In the genomic region with DNA sequence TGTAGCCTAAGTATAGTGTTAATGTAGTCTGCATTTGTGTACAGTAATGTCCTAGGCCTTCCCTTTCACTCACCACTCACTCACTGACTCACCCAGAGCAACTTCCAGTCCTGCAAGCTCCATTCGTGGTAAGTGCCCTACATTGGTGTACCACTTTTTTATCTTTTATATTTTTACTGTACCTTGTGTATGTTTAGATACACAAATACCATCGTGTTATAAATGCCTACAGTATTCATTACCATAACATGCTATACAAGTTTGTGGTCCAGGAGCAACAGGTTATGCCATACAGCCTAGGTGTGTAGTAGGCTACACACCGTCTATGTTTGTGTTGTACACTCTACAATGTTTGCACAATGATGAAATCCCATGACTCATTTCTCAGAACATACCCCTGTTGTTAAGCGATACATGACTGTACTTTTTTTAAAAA, we compare ENCODE assay signal across 12 cellular contexts.
A peak's percentile ranks its signal among the peaks of the same experiment; 100 is the strongest.
DNase-seq lines count a peak whose midpoint lies in the region; ATAC-seq and TF ChIP-seq lines count a peak whose summit lies in the region.
"Had no signal": no experiment of that assay in that cellular context is flagged by ENCODE, and none has a peak within 500 bp of the region (broad histone marks: within the 10 kb centered on the region; RNA-seq: fewer than 3 reads in every experiment).

No MANE protein-coding gene starts in this region.

- H3K36me3 Mint-ChIP-seq in activated naive CD4-positive, alpha-beta T cell treated with anti-CD3 and anti-CD28 coated beads, Interleukin-2, amount 50 U/mL, for 24 hours, result peaks cover 3% of the 10 kb centered on the region

- H3K4me3 ChIP-seq in fibroblast of mammary gland (ENCODE audit: control insufficient read depth, low read depth, low read length), result no peak overlapping the region

- no peaks in the 10 kb centered on the region for H3K9me3 Mint-ChIP-seq in activated naive CD4-positive, alpha-beta T cell treated with anti-CD3 and anti-CD28 coated beads, Interleukin-2, amount 50 U/mL, for 24 hours
- H3K9me3 Mint-ChIP-seq in stimulated activated naive CD8-positive, alpha-beta T cell treated with anti-CD3 and anti-CD28 coated beads, Interleukin-15, amount 100 ng/mL, for 72 hours, result no peaks in the 10 kb centered on the region

- POLR2A ChIA-PET in RWPE1 (lab: Yijun Ruan, JAX; ENCODE audit: low non-redundant PET), result no interaction called here

- ATAC-seq in stimulated activated naive CD8-positive, alpha-beta T cell treated with anti-CD3 and anti-CD28 coated beads, Interleukin-15, amount 100 ng/mL, for 72 hours, result peak; percentile 90

- H3K27me3 Mint-ChIP-seq in activated naive CD4-positive, alpha-beta T cell treated with anti-CD3 and anti-CD28 coated beads, Interleukin-2, amount 50 U/mL, for 24 hours, result no peaks in the 10 kb centered on the region
- H3K27me3 Mint-ChIP-seq in stimulated activated naive CD8-positive, alpha-beta T cell treated with anti-CD3 and anti-CD28 coated beads, Interleukin-15, amount 100 ng/mL, for 72 hours, result no peaks in the 10 kb centered on the region
- H3K27me3 Mint-ChIP-seq: IgD-negative memory B cell had no signal

- no peak overlapping the region for H3K27ac ChIP-seq in RWPE1

- H3K27ac Mint-ChIP-seq in activated naive CD4-positive, alpha-beta T cell treated with anti-CD3 and anti-CD28 coated beads, Interleukin-2, amount 50 U/mL, for 24 hours, result peak overlapping the region; percentile 17
- no peak overlapping the region for H3K27ac Mint-ChIP-seq in stimulated activated naive CD8-positive, alpha-beta T cell treated with anti-CD3 and anti-CD28 coated beads, Interleukin-15, amount 100 ng/mL, for 72 hours
- H3K27ac Mint-ChIP-seq: IgD-negative memory B cell had no signal

- CTCF ChIA-PET in RWPE1 (lab: Yijun Ruan, JAX), result interaction anchor here (0.6 kb wide), 1 partner anchor 1777 kb away, joined by 3 read pairs; no protein-coding TSS in a partner anchor

- no peak for DNase-seq in activated naive CD4-positive, alpha-beta T cell treated with anti-CD3 and anti-CD28 coated beads, Interleukin-2, amount 50 U/mL, for 16 hours
- peak; percentile 38 for DNase-seq in RWPE1 (ENCODE audit: low spot score)
- peak; percentile 87 for DNase-seq in fibroblast of mammary gland (ENCODE audit: low read depth)
- peak in 1 of 2 donors; percentile 36 for DNase-seq in stimulated activated naive CD8-positive, alpha-beta T cell treated with anti-CD3 and anti-CD28 coated beads, Interleukin-15, amount 100 ng/mL, for 72 hours
- DNase-seq in NCI-H748 (lab: John Stamatoyannopoulos, UW; ENCODE audit: unreplicated experiment), result no peak
- DNase-seq in NOMO-1 treated with dmso at 0.1 percent for 144 hours (lab: John Stamatoyannopoulos, UW; ENCODE audit: unreplicated experiment), result no peak
- DNase-seq in T1000 (lab: John Stamatoyannopoulos, UW), result no peak
- DNase-seq: activated naive CD4-positive, alpha-beta T cell; BE2C; NCI-H526 treated with DMSO at 0.1 percent for 48 hours had no signal

- peaks cover 69% of the 10 kb centered on the region for H3K4me1 Mint-ChIP-seq in activated naive CD4-positive, alpha-beta T cell treated with anti-CD3 and anti-CD28 coated beads, Interleukin-2, amount 50 U/mL, for 24 hours
- H3K4me1 Mint-ChIP-seq in stimulated activated naive CD8-positive, alpha-beta T cell treated with anti-CD3 and anti-CD28 coated beads, Interleukin-15, amount 100 ng/mL, for 72 hours, result peaks cover 71% of the 10 kb centered on the region

- H3K4me3 Mint-ChIP-seq in activated naive CD4-positive, alpha-beta T cell treated with anti-CD3 and anti-CD28 coated beads, Interleukin-2, amount 50 U/mL, for 24 hours, result no peak overlapping the region
- H3K4me3 Mint-ChIP-seq in stimulated activated naive CD8-positive, alpha-beta T cell treated with anti-CD3 and anti-CD28 coated beads, Interleukin-15, amount 100 ng/mL, for 72 hours, result peak overlapping the region in 1 of 2 donors; percentile 26
- H3K4me3 Mint-ChIP-seq: IgD-negative memory B cell had no signal

- TF ChIP-seq CTCF in RWPE1 (conservative IDR thresholded peaks at IDR 0.05; ENCODE audit: low read depth) (no peak), fibroblast of mammary gland (conservative IDR thresholded peaks at IDR 0.05; ENCODE audit: control insufficient read depth, insufficient read depth, low read depth, low read length) (no peak)

Comparison
In these comparisons a context has a peak if more than half of its experiments do, and no peak if none do; other contexts are left out.
1. DNase-seq: peak in RWPE1 (single experiment) and fibroblast of mammary gland (single experiment); none in activated naive CD4-positive, alpha-beta T cell treated with anti-CD3 and anti-CD28 coated beads, Interleukin-2, amount 50 U/mL, for 16 hours (single experiment), NCI-H748 (single experiment), NOMO-1 treated with dmso at 0.1 percent for 144 hours (single experiment) and T1000 (single experiment).